In the genomic region with DNA sequence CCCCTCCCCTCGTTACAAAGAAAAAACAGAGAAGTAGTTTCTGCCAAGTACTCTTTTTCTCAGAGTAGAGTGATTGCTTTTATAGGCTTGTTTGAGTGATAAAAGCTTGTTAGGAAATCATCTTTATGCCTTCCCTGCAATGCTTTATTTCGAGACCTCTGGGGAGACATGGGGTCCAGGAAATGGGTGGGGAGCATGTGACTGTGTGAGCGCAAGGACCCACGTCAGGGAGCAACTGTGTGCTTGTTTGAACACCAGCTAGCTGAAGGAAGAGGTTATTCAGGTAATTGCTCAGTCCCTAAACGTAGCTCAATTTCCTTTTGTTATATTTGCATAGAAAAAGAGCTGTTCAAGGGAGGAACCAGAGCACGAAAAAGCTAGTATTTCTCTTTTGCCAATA, we compare ENCODE assay signal across 9 cellular contexts.
DNase-seq lines count a peak whose midpoint lies in the region; ATAC-seq, FAIRE-seq and TF ChIP-seq lines count a peak whose summit lies in the region.
"Had no signal": no experiment of that assay in that cellular context is flagged by ENCODE, and none has a peak within 500 bp of the region (broad histone marks: within the 10 kb centered on the region; RNA-seq: fewer than 3 reads in every experiment).

No MANE protein-coding gene starts in this region.

- POLR2A ChIA-PET in activated naive CD8-positive, alpha-beta T cell treated with anti-CD3 and anti-CD28 coated beads, Interleukin-2, amount 10 ng/mL, durations not matched to agents 7 days and 5 days (lab: Charles Lee) = interaction anchor here (1.0 to 1.2 kb wide), 3 partner anchors 28 to 162 kb away, joined by 3 to 4 read pairs (median 4); no protein-coding TSS in a partner anchor

- H3K27ac Mint-ChIP-seq in activated naive CD8-positive, alpha-beta T cell treated with anti-CD3 and anti-CD28 coated beads, Interleukin-2, amount 10 ng/mL, durations not matched to agents 7 days and 5 days = peak overlapping the region; percentile 93
- H3K27ac Mint-ChIP-seq in osteocyte (ENCODE audit: unreplicated experiment) = no peak overlapping the region

- H3K36me3 Mint-ChIP-seq in activated naive CD8-positive, alpha-beta T cell treated with anti-CD3 and anti-CD28 coated beads, Interleukin-2, amount 10 ng/mL, durations not matched to agents 7 days and 5 days = peaks cover 8% of the 10 kb centered on the region
- no peaks in the 10 kb centered on the region for H3K36me3 Mint-ChIP-seq in osteocyte (ENCODE audit: unreplicated experiment)

- no peak for TF ChIP-seq CTCF in osteocyte (IDR thresholded peaks at IDR 0.05)

- no peaks in the 10 kb centered on the region for H3K27me3 Mint-ChIP-seq in activated naive CD8-positive, alpha-beta T cell treated with anti-CD3 and anti-CD28 coated beads, Interleukin-2, amount 10 ng/mL, durations not matched to agents 7 days and 5 days
- peaks cover 33% of the 10 kb centered on the region for H3K27me3 Mint-ChIP-seq in osteocyte (ENCODE audit: unreplicated experiment)

- H3K4me3 Mint-ChIP-seq in activated naive CD8-positive, alpha-beta T cell treated with anti-CD3 and anti-CD28 coated beads, Interleukin-2, amount 10 ng/mL, durations not matched to agents 7 days and 5 days = peak overlapping the region; percentile 76
- no peak overlapping the region for H3K4me3 Mint-ChIP-seq in osteocyte (ENCODE audit: unreplicated experiment)

- ATAC-seq in activated naive CD8-positive, alpha-beta T cell treated with anti-CD3 and anti-CD28 coated beads, Interleukin-2, amount 10 ng/mL, durations not matched to agents 7 days and 5 days (ENCODE audit: low read depth) = peak; percentile 95
- ATAC-seq in HG02840 (IDR thresholded peaks at IDR 0.05; ENCODE audit: low FRiP score, unreplicated experiment) = no peak
- ATAC-seq: PC-3 had no signal

- H3K4me1 Mint-ChIP-seq in activated naive CD8-positive, alpha-beta T cell treated with anti-CD3 and anti-CD28 coated beads, Interleukin-2, amount 10 ng/mL, durations not matched to agents 7 days and 5 days = peaks cover 40% of the 10 kb centered on the region
- no peaks in the 10 kb centered on the region for H3K4me1 Mint-ChIP-seq in osteocyte (ENCODE audit: unreplicated experiment)

- intact Hi-C loops in posterior cingulate gyrus (cut with DNase I) = no loop called here

- no peak for FAIRE-seq in frontal cortex (lab: Jason Lieb, UNC)

- peak; percentile 13 for DNase-seq in NCI-H1092 treated with DMSO at 0.1 percent for 48 hours (lab: John Stamatoyannopoulos, UW)
- DNase-seq in NCI-H1092 (lab: John Stamatoyannopoulos, UW) = no peak
- peak; percentile 51 for DNase-seq in NCI-H2029 (lab: John Stamatoyannopoulos, UW)
- no peak for DNase-seq in activated naive CD8-positive, alpha-beta T cell treated with anti-CD3 and anti-CD28 coated beads, Interleukin-2, amount 10 ng/mL, durations not matched to agents 7 days and 5 days
- peak; percentile 19 for DNase-seq in osteocyte (ENCODE audit: extremely low spot score, unreplicated experiment)
- DNase-seq in frontal cortex (ENCODE audit: low spot score in 2 of 2) = no peak
- no peak for DNase-seq in posterior cingulate gyrus
- DNase-seq: PC-3 had no signal

- H3K9me3 Mint-ChIP-seq in activated naive CD8-positive, alpha-beta T cell treated with anti-CD3 and anti-CD28 coated beads, Interleukin-2, amount 10 ng/mL, durations not matched to agents 7 days and 5 days = no peaks in the 10 kb centered on the region
- no peaks in the 10 kb centered on the region for H3K9me3 Mint-ChIP-seq in osteocyte (ENCODE audit: unreplicated experiment)

Comparison
In these comparisons a context has a peak if more than half of its experiments do, and no peak if none do; other contexts are left out.
1. DNase-seq: peak in NCI-H1092 treated with DMSO at 0.1 percent for 48 hours (single experiment), NCI-H2029 (single experiment) and osteocyte (single experiment); none in NCI-H1092 (single experiment), activated naive CD8-positive, alpha-beta T cell treated with anti-CD3 and anti-CD28 coated beads, Interleukin-2, amount 10 ng/mL, durations not matched to agents 7 days and 5 days (single experiment), frontal cortex (0 of 2) and posterior cingulate gyrus (0 of 10).